In the genomic region with DNA sequence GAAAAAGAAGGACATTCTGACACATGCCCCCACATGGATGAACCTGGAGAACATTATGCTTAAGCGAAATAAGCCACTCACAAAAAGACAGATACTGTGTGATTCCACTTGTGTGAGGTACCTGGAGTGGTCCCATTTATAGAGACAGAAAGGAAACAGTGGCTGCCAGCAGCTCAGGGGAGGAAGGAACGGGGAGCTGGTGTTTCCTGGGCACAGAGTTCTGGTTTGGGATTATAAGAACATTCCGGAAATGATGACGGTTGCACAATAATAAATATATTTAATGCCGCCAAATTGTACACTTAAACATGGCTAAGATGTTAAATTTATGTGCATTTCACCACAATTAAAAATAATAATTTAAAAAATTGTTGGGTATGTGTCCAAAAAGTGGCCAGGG, we compare ENCODE assay signal across 1 cellular context.
TF ChIP-seq lines count a peak whose summit lies in the region.

No MANE protein-coding gene starts in this region.

TF ChIP-seq in H1, 55 proteins besides CTCF, POLR2A, EP300 and RAD21:
- no peak for TF ChIP-seq CHD2 (IDR thresholded peaks at IDR 0.05; ENCODE audit: low read length)
- no peak for TF ChIP-seq KDM5A (IDR thresholded peaks at IDR 0.05; ENCODE audit: low read length)
- TF ChIP-seq SIRT6 (IDR thresholded peaks at IDR 0.05; ENCODE audit: low read length), result no peak
- TF ChIP-seq GTF2F1 (IDR thresholded peaks at IDR 0.05; ENCODE audit: borderline replicate concordance, low read depth, low read length), result no peak
- TF ChIP-seq YY1 (IDR thresholded peaks at IDR 0.05; ENCODE audit: low read depth, low read length), result no peak
- TF ChIP-seq TAF7 (optimal IDR thresholded peaks at IDR 0.05; ENCODE audit: borderline replicate concordance, low read depth, low read length), result no peak
- TF ChIP-seq RBBP5 (IDR thresholded peaks at IDR 0.05; ENCODE audit: borderline replicate concordance, low read depth, low read length), result no peak
- TF ChIP-seq JUN (IDR thresholded peaks at IDR 0.05; ENCODE audit: low read depth, low read length), result no peak
- no peak for TF ChIP-seq BRCA1 (IDR thresholded peaks at IDR 0.05; ENCODE audit: low read depth, low read length)
- no peak for TF ChIP-seq ZNF274 (IDR thresholded peaks at IDR 0.05; ENCODE audit: borderline replicate concordance, extremely low read depth, low read length)
- no peak for TF ChIP-seq JUND (IDR thresholded peaks at IDR 0.05; ENCODE audit: low read length)
- TF ChIP-seq CBX5 (IDR thresholded peaks at IDR 0.05; ENCODE audit: low read depth, low read length), result no peak
- TF ChIP-seq, protein P1, sequence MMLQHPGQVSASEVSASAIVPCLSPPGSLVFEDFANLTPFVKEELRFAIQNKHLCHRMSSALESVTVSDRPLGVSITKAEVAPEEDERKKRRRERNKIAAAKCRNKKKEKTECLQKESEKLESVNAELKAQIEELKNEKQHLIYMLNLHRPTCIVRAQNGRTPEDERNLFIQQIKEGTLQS (IDR thresholded peaks at IDR 0.05; ENCODE audit: insufficient read depth, low read depth, low read length), result no peak
TF ChIP-seq in H1: peak in this region for 0.
